Comparison of ENCODE assay signal across 8 cellular contexts in genomic region chr19:45468803-45469131, GRCh38. TPM values are rescaled to one million over a fixed set of nuclear protein-coding genes. Genes with fewer than 3 reads are reported as not detected.
DNase-seq lines count a peak whose midpoint lies in the region; ATAC-seq and TF ChIP-seq lines count a peak whose summit lies in the region.

No MANE protein-coding gene starts in this region.

- H3K9me3 ChIP-seq in left ventricle myocardium inferior (replicated peaks) (no peaks in the 10 kb centered on the region), skeletal muscle tissue (ENCODE audit: control insufficient read depth in 3 of 3, low read length in 3 of 3) (no peaks in the 10 kb centered on the region)

- H3K4me1 Mint-ChIP-seq in activated T-helper 1 cell treated with anti-CD3 and anti-CD28 coated beads, Interleukin-12 subunit alpha, Interleukin-12 subunit beta, Interleukin-2, Interleukin-4 antibody, amounts not matched to agents 30 ng/mL and 10 ng/mL and 1 ng/mL, durations not matched to agents 14 hours and 24 hours and 36 hours (ENCODE audit: low read depth), result peaks cover 36% of the 10 kb centered on the region

- intact Hi-C loops in activated T-helper 1 cell treated with anti-CD3 and anti-CD28 coated beads, Interleukin-12 subunit alpha, Interleukin-12 subunit beta, Interleukin-2, Interleukin-4 antibody, amounts not matched to agents 30 ng/mL and 10 ng/mL and 1 ng/mL, durations not matched to agents 14 hours and 24 hours and 36 hours (cut with micrococcal nuclease), result loop anchor here (1.0 kb wide), 2 partner anchors 10 to 116 kb away; partner anchors contain the start of gene OPA3
- intact Hi-C loops in left ventricle myocardium inferior (cut with micrococcal nuclease), result no loop called here

- ATAC-seq in GM19395 (IDR thresholded peaks at IDR 0.05; ENCODE audit: unreplicated experiment) (peak; percentile 23), HG03280 (IDR thresholded peaks at IDR 0.05; ENCODE audit: unreplicated experiment) (peak; percentile 21), HG03159 (IDR thresholded peaks at IDR 0.05; ENCODE audit: unreplicated experiment) (no peak)

- peaks cover 28% of the 10 kb centered on the region for H3K27me3 Mint-ChIP-seq in activated T-helper 1 cell treated with anti-CD3 and anti-CD28 coated beads, Interleukin-12 subunit alpha, Interleukin-12 subunit beta, Interleukin-2, Interleukin-4 antibody, amounts not matched to agents 30 ng/mL and 10 ng/mL and 1 ng/mL, durations not matched to agents 14 hours and 24 hours and 36 hours (ENCODE audit: insufficient read depth)

- TF ChIP-seq CTCF in left ventricle myocardium inferior (IDR thresholded peaks at IDR 0.05; ENCODE audit: borderline replicate concordance), result no peak

- H3K27ac Mint-ChIP-seq in activated T-helper 1 cell treated with anti-CD3 and anti-CD28 coated beads, Interleukin-12 subunit alpha, Interleukin-12 subunit beta, Interleukin-2, Interleukin-4 antibody, amounts not matched to agents 30 ng/mL and 10 ng/mL and 1 ng/mL, durations not matched to agents 14 hours and 24 hours and 36 hours, result peak overlapping the region; percentile 94

- H3K9me3 Mint-ChIP-seq in activated T-helper 1 cell treated with anti-CD3 and anti-CD28 coated beads, Interleukin-12 subunit alpha, Interleukin-12 subunit beta, Interleukin-2, Interleukin-4 antibody, amounts not matched to agents 30 ng/mL and 10 ng/mL and 1 ng/mL, durations not matched to agents 14 hours and 24 hours and 36 hours, result no peaks in the 10 kb centered on the region

- H3K4me1 ChIP-seq in left ventricle myocardium inferior (peaks cover 47% of the 10 kb centered on the region), skeletal muscle tissue (ENCODE audit: control insufficient read depth in 3 of 3, insufficient read depth in 3 of 3, low read length in 3 of 3) (peaks cover 24 to 35% (median 31%) of the 10 kb centered on the region in 3 donors)

- H3K27ac ChIP-seq in left ventricle myocardium inferior (replicated peaks) (peak overlapping the region; percentile 95), skeletal muscle tissue (ENCODE audit: low read depth, low read length) (peak overlapping the region; percentile 99)

- peaks cover 15% of the 10 kb centered on the region for H3K36me3 Mint-ChIP-seq in activated T-helper 1 cell treated with anti-CD3 and anti-CD28 coated beads, Interleukin-12 subunit alpha, Interleukin-12 subunit beta, Interleukin-2, Interleukin-4 antibody, amounts not matched to agents 30 ng/mL and 10 ng/mL and 1 ng/mL, durations not matched to agents 14 hours and 24 hours and 36 hours (ENCODE audit: low read depth)

- DNase-seq in activated T-helper 1 cell treated with anti-CD3 and anti-CD28 coated beads, Interleukin-12 subunit alpha, Interleukin-12 subunit beta, Interleukin-2, Interleukin-4 antibody, amounts not matched to agents 30 ng/mL and 10 ng/mL and 1 ng/mL, durations not matched to agents 14 hours and 24 hours and 36 hours (ENCODE audit: low spot score), result no peak
- DNase-seq in left ventricle myocardium inferior (no peak), UCSD-AML1 (lab: John Stamatoyannopoulos, UW; ENCODE audit: unreplicated experiment) (no peak)
- DNase-seq in activated CD4-positive, alpha-beta T cell treated with anti-CD3 and anti-CD28 coated beads for 4 hours, result no peak

- no peaks in the 10 kb centered on the region for H3K36me3 ChIP-seq in left ventricle myocardium inferior
- peaks cover 0 to 3% (median 0%) of the 10 kb centered on the region in 3 donors for H3K36me3 ChIP-seq in skeletal muscle tissue (ENCODE audit: control insufficient read depth in 3 of 3, insufficient read depth in 3 of 3, low read length in 3 of 3)

- H3K4me3 ChIP-seq in left ventricle myocardium inferior, result peak overlapping the region; percentile 81
- H3K4me3 ChIP-seq in skeletal muscle tissue (ENCODE audit: low read length in 3 of 3), result peak overlapping the region; percentile 93 to 99 (median 98)

- peak overlapping the region; percentile 94 to 99 (median 98) for H3K9ac ChIP-seq in skeletal muscle tissue (ENCODE audit: low read depth in 1 of 3, low read length in 3 of 3)

- H3K27me3 ChIP-seq in left ventricle myocardium inferior (ENCODE audit: low read depth) (peaks cover 23% of the 10 kb centered on the region), skeletal muscle tissue (ENCODE audit: control insufficient read depth in 3 of 3, insufficient read depth in 3 of 3, low read length in 3 of 3) (peaks cover 0 to 3% (median 0%) of the 10 kb centered on the region in 3 donors)

- peak overlapping the region; percentile 92 for H3K4me3 Mint-ChIP-seq in activated T-helper 1 cell treated with anti-CD3 and anti-CD28 coated beads, Interleukin-12 subunit alpha, Interleukin-12 subunit beta, Interleukin-2, Interleukin-4 antibody, amounts not matched to agents 30 ng/mL and 10 ng/mL and 1 ng/mL, durations not matched to agents 14 hours and 24 hours and 36 hours

RNA-seq across cellular contexts. Expression of gene FOSB, which starts 1.0 kb away (rescaled TPM):
- total RNA-seq in activated T-helper 1 cell treated with anti-CD3 and anti-CD28 coated beads, Interleukin-12 subunit alpha, Interleukin-12 subunit beta, Interleukin-2, Interleukin-4 antibody, amounts not matched to agents 30 ng/mL and 10 ng/mL and 1 ng/mL, durations not matched to agents 14 hours and 24 hours and 36 hours, result 16.8 and 17.2 TPM in 2 replicates
- total RNA-seq in left ventricle myocardium inferior (0.33 TPM), skeletal muscle tissue (42.8 TPM)

RNA-seq across cellular contexts. Expression of gene RTN2, which starts 28.1 kb away (rescaled TPM):
- total RNA-seq in activated T-helper 1 cell treated with anti-CD3 and anti-CD28 coated beads, Interleukin-12 subunit alpha, Interleukin-12 subunit beta, Interleukin-2, Interleukin-4 antibody, amounts not matched to agents 30 ng/mL and 10 ng/mL and 1 ng/mL, durations not matched to agents 14 hours and 24 hours and 36 hours, result 3.0 and 4.1 TPM in 2 replicates
- total RNA-seq in left ventricle myocardium inferior (19.1 TPM), skeletal muscle tissue (45.4 TPM)

RNA-seq across cellular contexts. Expression of gene PPM1N, which starts 29.5 kb away (rescaled TPM):
- total RNA-seq in activated T-helper 1 cell treated with anti-CD3 and anti-CD28 coated beads, Interleukin-12 subunit alpha, Interleukin-12 subunit beta, Interleukin-2, Interleukin-4 antibody, amounts not matched to agents 30 ng/mL and 10 ng/mL and 1 ng/mL, durations not matched to agents 14 hours and 24 hours and 36 hours, result 1.0 and 1.3 TPM in 2 replicates
- total RNA-seq in left ventricle myocardium inferior, result 0.19 TPM
- 0.52 TPM for total RNA-seq in skeletal muscle tissue

RNA-seq across cellular contexts. Expression of gene VASP, which starts 38.5 kb away (rescaled TPM):
- total RNA-seq in activated T-helper 1 cell treated with anti-CD3 and anti-CD28 coated beads, Interleukin-12 subunit alpha, Interleukin-12 subunit beta, Interleukin-2, Interleukin-4 antibody, amounts not matched to agents 30 ng/mL and 10 ng/mL and 1 ng/mL, durations not matched to agents 14 hours and 24 hours and 36 hours, result 234 and 235 TPM in 2 replicates
- total RNA-seq in left ventricle myocardium inferior, result 32.8 TPM
- 32.4 TPM for total RNA-seq in skeletal muscle tissue

RNA-seq across cellular contexts. Expression of gene ERCC1, which starts 45.0 kb away (rescaled TPM):
- 143 and 152 TPM in 2 replicates for total RNA-seq in activated T-helper 1 cell treated with anti-CD3 and anti-CD28 coated beads, Interleukin-12 subunit alpha, Interleukin-12 subunit beta, Interleukin-2, Interleukin-4 antibody, amounts not matched to agents 30 ng/mL and 10 ng/mL and 1 ng/mL, durations not matched to agents 14 hours and 24 hours and 36 hours
- total RNA-seq in left ventricle myocardium inferior, result 108 TPM
- 56.9 TPM for total RNA-seq in skeletal muscle tissue

Comparison
In these comparisons a context has a peak if more than half of its experiments do, and no peak if none do; other contexts are left out.
1. RNA of gene FOSB, which starts 1.0 kb away (total RNA-seq): 42.8 TPM in skeletal muscle tissue (single experiment) and 16.8 to 17.2 TPM in activated T-helper 1 cell treated with anti-CD3 and anti-CD28 coated beads, Interleukin-12 subunit alpha, Interleukin-12 subunit beta, Interleukin-2, Interleukin-4 antibody, amounts not matched to agents 30 ng/mL and 10 ng/mL and 1 ng/mL, durations not matched to agents 14 hours and 24 hours and 36 hours; 0.33 TPM in left ventricle myocardium inferior (single experiment); every median in the first group is over 10 times any median in the second.